9 cellular contexts compared by ENCODE assay signal in genomic region chr12:111436266-111436665, GRCh38. TPM values are rescaled to one million over a fixed set of nuclear protein-coding genes. Genes with fewer than 3 reads are reported as not detected.
DNase-seq lines count a peak whose midpoint lies in the region; ATAC-seq and TF ChIP-seq lines count a peak whose summit lies in the region.
"Had no signal": no experiment of that assay in that cellular context is flagged by ENCODE, and none has a peak within 500 bp of the region (broad histone marks: within the 10 kb centered on the region; RNA-seq: fewer than 3 reads in every experiment).

No MANE protein-coding gene starts in this region.

- CTCF ChIA-PET in activated B cell treated with CpG ODN at 0.5 μM for 24 hours (lab: Charles Lee), result interaction anchor here (2.3 to 3.9 kb wide), 3 partner anchors 8 to 32 kb away, joined by 26 to 28 read pairs (median 28); no protein-coding TSS in a partner anchor

- peak overlapping the region; percentile 71 for H3K27ac Mint-ChIP-seq in activated T-cell treated with anti-CD3 and anti-CD28 coated beads, Interleukin-2, amount 50 U/mL, for 24 hours
- H3K27ac Mint-ChIP-seq in activated B cell treated with CpG ODN at 0.5 μM for 24 hours, result peak overlapping the region; percentile 92
- no peak overlapping the region for H3K27ac Mint-ChIP-seq in glutamatergic neuron (ENCODE audit: unreplicated experiment)
- peak overlapping the region; percentile 93 for H3K27ac Mint-ChIP-seq in stimulated activated naive B cell treated with anti-CD40 and anti-IgM and Interleukin-4, amounts not matched to agents 10 μg/mL and 1 μg/mL and 100 μg/mL, for 72 hours

- intact Hi-C loops in activated B cell treated with CpG ODN at 0.5 μM for 24 hours (cut with micrococcal nuclease), result no loop called here

- H3K36me3 Mint-ChIP-seq in activated T-cell treated with anti-CD3 and anti-CD28 coated beads, Interleukin-2, amount 50 U/mL, for 24 hours (ENCODE audit: low read depth), result peaks cover 77% of the 10 kb centered on the region
- H3K36me3 Mint-ChIP-seq in activated B cell treated with CpG ODN at 0.5 μM for 24 hours (ENCODE audit: low read depth), result peaks cover 31% of the 10 kb centered on the region
- H3K36me3 Mint-ChIP-seq in glutamatergic neuron (ENCODE audit: unreplicated experiment), result no peaks in the 10 kb centered on the region
- H3K36me3 Mint-ChIP-seq in stimulated activated naive B cell treated with anti-CD40 and anti-IgM and Interleukin-4, amounts not matched to agents 10 μg/mL and 1 μg/mL and 100 μg/mL, for 72 hours, result peaks cover 49 to 65% of the 10 kb centered on the region in 2 donors

- TF ChIP-seq CTCF in activated B cell treated with CpG ODN at 0.5 μM for 24 hours (IDR thresholded peaks at IDR 0.05) (no peak), glutamatergic neuron (IDR thresholded peaks at IDR 0.05; ENCODE audit: partially characterized antibody, unreplicated experiment) (no peak)

- POLR2A ChIA-PET in activated B cell treated with CpG ODN at 0.5 μM for 24 hours (lab: Charles Lee), result interaction anchor here (0.7 to 6.9 kb wide), 4 partner anchors 9 to 42 kb away, joined by 3 to 136 read pairs (median 62); partner anchors contain the start of gene SH2B3

- no peaks in the 10 kb centered on the region for H3K9me3 Mint-ChIP-seq in activated T-cell treated with anti-CD3 and anti-CD28 coated beads, Interleukin-2, amount 50 U/mL, for 24 hours
- no peaks in the 10 kb centered on the region for H3K9me3 Mint-ChIP-seq in activated B cell treated with CpG ODN at 0.5 μM for 24 hours
- H3K9me3 Mint-ChIP-seq in glutamatergic neuron (ENCODE audit: unreplicated experiment), result peaks cover 16% of the 10 kb centered on the region
- H3K9me3 Mint-ChIP-seq in stimulated activated naive B cell treated with anti-CD40 and anti-IgM and Interleukin-4, amounts not matched to agents 10 μg/mL and 1 μg/mL and 100 μg/mL, for 72 hours, result no peaks in the 10 kb centered on the region

- peaks cover 95% of the 10 kb centered on the region for H3K4me1 Mint-ChIP-seq in activated T-cell treated with anti-CD3 and anti-CD28 coated beads, Interleukin-2, amount 50 U/mL, for 24 hours (ENCODE audit: low read depth)
- peaks cover 94% of the 10 kb centered on the region for H3K4me1 Mint-ChIP-seq in activated B cell treated with CpG ODN at 0.5 μM for 24 hours
- peaks cover 37% of the 10 kb centered on the region for H3K4me1 Mint-ChIP-seq in glutamatergic neuron (ENCODE audit: low read depth, unreplicated experiment)
- H3K4me1 Mint-ChIP-seq in stimulated activated naive B cell treated with anti-CD40 and anti-IgM and Interleukin-4, amounts not matched to agents 10 μg/mL and 1 μg/mL and 100 μg/mL, for 72 hours, result peaks cover 76 to 100% of the 10 kb centered on the region in 2 donors

- no peak overlapping the region for H3K4me3 Mint-ChIP-seq in activated T-cell treated with anti-CD3 and anti-CD28 coated beads, Interleukin-2, amount 50 U/mL, for 24 hours
- H3K4me3 Mint-ChIP-seq in activated B cell treated with CpG ODN at 0.5 μM for 24 hours (peak overlapping the region; percentile 46), glutamatergic neuron (ENCODE audit: unreplicated experiment) (peak overlapping the region; percentile 25)
- peak overlapping the region; percentile 68 to 72 for H3K4me3 Mint-ChIP-seq in stimulated activated naive B cell treated with anti-CD40 and anti-IgM and Interleukin-4, amounts not matched to agents 10 μg/mL and 1 μg/mL and 100 μg/mL, for 72 hours

- no peak for DNase-seq in activated T-cell treated with anti-CD3 and anti-CD28 coated beads, Interleukin-2, amount 50 U/mL, for 24 hours
- no peak for DNase-seq in activated T-cell treated with anti-CD3 and anti-CD28 coated beads, Interleukin-2, amount 50 U/mL, for 1 hour
- DNase-seq in activated B cell treated with CpG ODN at 0.5 μM for 24 hours (no peak), glutamatergic neuron (no peak), KG1 (lab: John Stamatoyannopoulos, UW) (no peak), GOT3 (lab: John Stamatoyannopoulos, UW) (no peak)
- no peak for DNase-seq in stimulated activated naive B cell treated with anti-CD40 and anti-IgM and Interleukin-4, amounts not matched to agents 10 μg/mL and 1 μg/mL and 100 μg/mL, for 72 hours
- DNase-seq: NCI-H1105 treated with DMSO at 0.1 percent for 48 hours had no signal

- ATAC-seq in activated B cell treated with CpG ODN at 0.5 μM for 24 hours (ENCODE audit: low read depth) (no peak), GM18867 (IDR thresholded peaks at IDR 0.05; ENCODE audit: unreplicated experiment) (no peak)
- ATAC-seq in stimulated activated naive B cell treated with anti-CD40 and anti-IgM and Interleukin-4, amounts not matched to agents 10 μg/mL and 1 μg/mL and 100 μg/mL, for 72 hours (replicated peaks), result no peak

- no peaks in the 10 kb centered on the region for H3K27me3 Mint-ChIP-seq in activated T-cell treated with anti-CD3 and anti-CD28 coated beads, Interleukin-2, amount 50 U/mL, for 24 hours
- no peaks in the 10 kb centered on the region for H3K27me3 Mint-ChIP-seq in activated B cell treated with CpG ODN at 0.5 μM for 24 hours
- H3K27me3 Mint-ChIP-seq in glutamatergic neuron (ENCODE audit: unreplicated experiment), result peaks cover 19% of the 10 kb centered on the region
- no peaks in the 10 kb centered on the region for H3K27me3 Mint-ChIP-seq in stimulated activated naive B cell treated with anti-CD40 and anti-IgM and Interleukin-4, amounts not matched to agents 10 μg/mL and 1 μg/mL and 100 μg/mL, for 72 hours

RNA-seq across cellular contexts. Expression of gene SH2B3, which starts 30.5 kb away (rescaled TPM):
- 46.7 and 50.7 TPM in 2 replicates for total RNA-seq in activated B cell treated with CpG ODN at 0.5 μM for 24 hours
- 18.1 TPM for total RNA-seq in glutamatergic neuron (ENCODE audit: unreplicated experiment)
